Comparison of ENCODE assay signal across 9 cellular contexts in genomic region chr11:46553746-46554204, GRCh38. TPM values are rescaled to one million over a fixed set of nuclear protein-coding genes. Genes with fewer than 3 reads are reported as not detected.
DNase-seq lines count a peak whose midpoint lies in the region; ATAC-seq and TF ChIP-seq lines count a peak whose summit lies in the region.
"Had no signal": no experiment of that assay in that cellular context is flagged by ENCODE, and none has a peak within 500 bp of the region (broad histone marks: within the 10 kb centered on the region; RNA-seq: fewer than 3 reads in every experiment).

No MANE protein-coding gene starts in this region.

- no peak overlapping the region for H3K27ac ChIP-seq in CD8-positive, alpha-beta T cell (ENCODE audit: low read depth, low read length)
- H3K27ac ChIP-seq in Panc1 (ENCODE audit: low read length) (peak overlapping the region; percentile 96), esophagus muscularis mucosa (replicated peaks in 1 of 4) (peak overlapping the region; percentile 66 to 78 (median 70))

- TF ChIP-seq CTCF in CD8-positive, alpha-beta T cell (IDR thresholded peaks at IDR 0.05): no peak
- TF ChIP-seq CTCF in Panc1 (IDR thresholded peaks at IDR 0.05) (no peak), esophagus muscularis mucosa (IDR thresholded peaks at IDR 0.05) (no peak), progenitor cell of endocrine pancreas (IDR thresholded peaks at IDR 0.05; ENCODE audit: unreplicated experiment) (no peak)

- POLR2A ChIA-PET in CD8-positive, alpha-beta T cell (lab: Charles Lee): no interaction called here
- POLR2A ChIA-PET in Panc1 (lab: Charles Lee): interaction anchor here (0.5 kb wide), 1 partner anchor 60 kb away, joined by 3 read pairs; no protein-coding TSS in a partner anchor

- H3K27me3 Mint-ChIP-seq in CD8-positive, alpha-beta T cell (ENCODE audit: low read depth): no peaks in the 10 kb centered on the region
- no peaks in the 10 kb centered on the region for H3K27me3 Mint-ChIP-seq in progenitor cell of endocrine pancreas
- H3K27me3 Mint-ChIP-seq: activated CD8-positive, alpha-beta memory T cell treated with anti-CD3 and anti-CD28 coated beads, Interleukin-2, amount 10 ng/mL, durations not matched to agents 7 days and 5 days had no signal

- no peaks in the 10 kb centered on the region for H3K27me3 ChIP-seq in CD8-positive, alpha-beta T cell (ENCODE audit: insufficient read depth, low read length)
- H3K27me3 ChIP-seq in Panc1 (ENCODE audit: control insufficient read depth, insufficient read depth, low read length): no peaks in the 10 kb centered on the region
- no peaks in the 10 kb centered on the region for H3K27me3 ChIP-seq in esophagus muscularis mucosa

- no peak for TF ChIP-seq EP300 in esophagus muscularis mucosa (IDR thresholded peaks at IDR 0.05)

- peak overlapping the region; percentile 46 for H3K27ac Mint-ChIP-seq in CD8-positive, alpha-beta T cell
- H3K27ac Mint-ChIP-seq in progenitor cell of endocrine pancreas: peak overlapping the region; percentile 95

- intact Hi-C loops in CD8-positive, alpha-beta T cell (cut with DNase I, micrococcal nuclease): no loop called here
- intact Hi-C loops in Panc1 (cut with micrococcal nuclease; ENCODE audit: unreplicated experiment): loop anchor here (5.0 kb wide), 1 partner anchor 64 kb away; the partner anchor contains the start of genes ATG13 and HARBI1
- intact Hi-C loops in esophagus muscularis mucosa (cut with DNase I): no loop called here

- ATAC-seq in CD8-positive, alpha-beta T cell: no peak
- peak; percentile 46 for ATAC-seq in Panc1
- ATAC-seq in GM21360 (IDR thresholded peaks at IDR 0.05; ENCODE audit: unreplicated experiment): no peak
- ATAC-seq: activated CD8-positive, alpha-beta memory T cell treated with anti-CD3 and anti-CD28 coated beads, Interleukin-2, amount 10 ng/mL, durations not matched to agents 7 days and 5 days had no signal

- in situ Hi-C loops in Panc1 (cut with HindIII; ENCODE audit: low pct_unique_long_range_greater_than_20kb, low sequenced_read_pairs): no loop called here

- CTCF ChIA-PET in CD8-positive, alpha-beta T cell (lab: Charles Lee): no interaction called here
- CTCF ChIA-PET in Panc1 (lab: Charles Lee): no interaction called here

- H3K4me3 ChIP-seq in CD8-positive, alpha-beta T cell (ENCODE audit: low read depth, low read length): no peak overlapping the region
- H3K4me3 ChIP-seq in Panc1 (ENCODE audit: low read depth in 2 of 2, low read length in 2 of 2) (peak overlapping the region in 1 of 2 experiments; percentile 17; a peak in 2 of 4 replicates), esophagus muscularis mucosa (peak overlapping the region in 1 of 4 donors; percentile 5)

- no peak overlapping the region for H3K4me3 Mint-ChIP-seq in CD8-positive, alpha-beta T cell
- H3K4me3 Mint-ChIP-seq in progenitor cell of endocrine pancreas (ENCODE audit: low read depth): no peak overlapping the region
- H3K4me3 Mint-ChIP-seq: activated CD8-positive, alpha-beta memory T cell treated with anti-CD3 and anti-CD28 coated beads, Interleukin-2, amount 10 ng/mL, durations not matched to agents 7 days and 5 days had no signal

- H3K9me3 Mint-ChIP-seq in CD8-positive, alpha-beta T cell: no peaks in the 10 kb centered on the region
- H3K9me3 Mint-ChIP-seq in progenitor cell of endocrine pancreas (ENCODE audit: low read depth): no peaks in the 10 kb centered on the region

- no peaks in the 10 kb centered on the region for H3K9me3 ChIP-seq in CD8-positive, alpha-beta T cell (ENCODE audit: low read length)
- H3K9me3 ChIP-seq in Panc1 (ENCODE audit: control insufficient read depth, insufficient read depth, low read depth, low read length) (no peaks in the 10 kb centered on the region), esophagus muscularis mucosa (no peaks in the 10 kb centered on the region)

- 33% methylated on average over 1 of the region's 1 CpG for WGBS in esophagus muscularis mucosa

- peaks cover 21% of the 10 kb centered on the region for H3K4me1 ChIP-seq in CD8-positive, alpha-beta T cell (ENCODE audit: insufficient read depth, low read length)
- peaks cover 63% of the 10 kb centered on the region for H3K4me1 ChIP-seq in Panc1 (ENCODE audit: control insufficient read depth, insufficient read depth, low read length)
- peaks cover 23 to 42% (median 34%) of the 10 kb centered on the region in 4 donors for H3K4me1 ChIP-seq in esophagus muscularis mucosa

- H3K4me1 Mint-ChIP-seq in CD8-positive, alpha-beta T cell (ENCODE audit: low read depth): peaks cover 51% of the 10 kb centered on the region
- H3K4me1 Mint-ChIP-seq in progenitor cell of endocrine pancreas (ENCODE audit: low read depth): peaks cover 29% of the 10 kb centered on the region

- DNase-seq in CD8-positive, alpha-beta T cell: no peak
- DNase-seq in Panc1 (ENCODE audit: low read depth, low spot score) (no peak), esophagus muscularis mucosa (ENCODE audit: extremely low spot score) (no peak), progenitor cell of endocrine pancreas (ENCODE audit: low spot score, unreplicated experiment) (no peak), Ammon's horn (ENCODE audit: low spot score) (no peak), C1 segment of cervical spinal cord (lab: John Stamatoyannopoulos, UW) (no peak)
- no peak for DNase-seq in activated naive CD4-positive, alpha-beta T cell (lab: John Stamatoyannopoulos, UW)
- DNase-seq: activated CD8-positive, alpha-beta memory T cell treated with anti-CD3 and anti-CD28 coated beads, Interleukin-2, amount 10 ng/mL, durations not matched to agents 7 days and 5 days had no signal

- H3K36me3 Mint-ChIP-seq in CD8-positive, alpha-beta T cell: peaks cover 10% of the 10 kb centered on the region
- H3K36me3 Mint-ChIP-seq in progenitor cell of endocrine pancreas (ENCODE audit: insufficient read depth): peaks cover 1% of the 10 kb centered on the region

- no peaks in the 10 kb centered on the region for H3K36me3 ChIP-seq in CD8-positive, alpha-beta T cell (ENCODE audit: insufficient read depth, low read length)
- H3K36me3 ChIP-seq in Panc1 (ENCODE audit: control insufficient read depth, insufficient read depth, low read length) (no peaks in the 10 kb centered on the region), esophagus muscularis mucosa (no peaks in the 10 kb centered on the region)

- no peak for TF ChIP-seq POLR2A in esophagus muscularis mucosa (IDR thresholded peaks at IDR 0.05; ENCODE audit: low read depth)

- TSS peak; percentile 23 for BruUV-seq in Panc1 (replicated peaks; lab: Mats Ljungman, UMichigan)

RNA-seq across cellular contexts. Expression of gene AMBRA1, which starts 40.0 kb away (rescaled TPM):
- total RNA-seq in CD8-positive, alpha-beta T cell: 10 to 100 TPM; 31.2 to 34.1 TPM
- total RNA-seq in Panc1 (2021; ENCODE audit: unreplicated experiment): 40.0 TPM
- polyA plus RNA-seq in Panc1 (2012; ENCODE audit: insufficient read length): 39.3 TPM
- 10 to 100 TPM; 20.0 to 28.9 (median 26.0) TPM for total RNA-seq in esophagus muscularis mucosa
- 44.0 and 45.3 TPM in 2 replicates for total RNA-seq in progenitor cell of endocrine pancreas
